Comparison of ENCODE assay signal across 8 cellular contexts in the genomic region with DNA sequence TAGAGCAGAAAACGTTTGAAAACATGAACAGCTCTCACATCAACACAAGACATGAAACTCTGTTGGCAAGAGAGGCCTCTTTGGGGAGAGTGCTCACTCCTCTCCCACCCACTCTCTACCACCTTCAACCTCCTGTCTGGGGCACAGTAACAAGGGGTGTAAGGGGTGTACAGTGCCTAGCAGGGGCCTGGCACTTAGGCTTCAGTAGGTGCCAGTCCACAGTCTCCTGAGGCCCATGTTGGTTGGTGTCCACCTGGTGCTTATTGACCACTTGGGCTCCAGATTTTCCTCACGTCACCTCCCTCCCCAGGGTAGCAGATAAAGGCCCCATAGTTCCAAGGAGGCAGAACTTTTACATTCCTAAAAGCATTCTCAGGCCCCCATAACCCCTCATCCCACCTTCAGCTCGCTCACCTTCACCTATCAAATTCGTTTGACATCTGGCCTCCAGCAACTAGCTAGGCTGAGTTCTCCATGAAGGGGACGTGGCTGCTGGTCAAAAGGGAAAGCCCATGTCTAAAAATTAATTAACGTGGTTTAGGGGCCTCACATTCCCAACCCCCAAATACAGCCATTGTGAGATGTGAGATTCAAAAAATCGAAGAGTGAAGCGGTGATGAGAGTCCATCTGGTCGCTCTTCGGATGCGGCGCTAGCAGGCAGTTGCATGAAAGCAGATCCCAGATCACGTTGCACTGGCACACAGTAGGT. TPM values are rescaled to one million over a fixed set of nuclear protein-coding genes. Genes with fewer than 3 reads are reported as not detected.
A peak's percentile ranks its signal among the peaks of the same experiment; 100 is the strongest.
DNase-seq lines count a peak whose midpoint lies in the region; ATAC-seq and TF ChIP-seq lines count a peak whose summit lies in the region.

No MANE protein-coding gene starts in this region.

- H3K4me3 ChIP-seq in SK-N-SH (ENCODE audit: low read depth in 2 of 2, low read length in 1 of 2): peak overlapping the region; percentile 67 to 78

- WGBS in SK-N-SH (ENCODE audit: low lambda C conversion rate): 64% methylated on average over 13 of the region's 13 CpGs

- H3K36me3 ChIP-seq in SK-N-SH (replicated peaks in 1 of 2; ENCODE audit: control insufficient read depth in 1 of 2, insufficient read depth in 2 of 2, low read length in 1 of 2): peaks cover 2 to 8% of the 10 kb centered on the region in 2 experiments

- TF ChIP-seq CTCF in SK-N-SH (IDR thresholded peaks at IDR 0.05): no peak

- no peaks in the 10 kb centered on the region for H3K9me2 ChIP-seq in SK-N-SH

- peaks cover 21% of the 10 kb centered on the region for H4K20me1 ChIP-seq in SK-N-SH (ENCODE audit: insufficient read depth)

- no peaks in the 10 kb centered on the region for H3K9me3 ChIP-seq in SK-N-SH

- peak overlapping the region; percentile 99 for H3K4me2 ChIP-seq in SK-N-SH

- H3K27ac ChIP-seq in SK-N-SH (ENCODE audit: low read depth in 2 of 2, low read length in 1 of 2) (peak overlapping the region; percentile 87 to 96; a peak in 2 of 4 replicates), substantia nigra (ENCODE audit: low read depth, low read length, poor library complexity, severe bottlenecking) (peak overlapping the region; percentile 89)

- H2AFZ ChIP-seq in SK-N-SH (ENCODE audit: low read depth): peak overlapping the region; percentile 91

- peaks cover 43% of the 10 kb centered on the region for H3K4me1 Mint-ChIP-seq in activated naive CD8-positive, alpha-beta T cell treated with anti-CD3 and anti-CD28 coated beads for 36 hours
- peaks cover 47 to 49% of the 10 kb centered on the region in 2 donors for H3K4me1 Mint-ChIP-seq in immature natural killer cell

- H3K36me3 Mint-ChIP-seq in activated naive CD8-positive, alpha-beta T cell treated with anti-CD3 and anti-CD28 coated beads for 36 hours: peaks cover 25% of the 10 kb centered on the region
- peaks cover 0 to 3% (median 0%) of the 10 kb centered on the region in 3 donors for H3K36me3 Mint-ChIP-seq in immature natural killer cell

- POLR2A ChIA-PET in SK-N-SH (lab: Yijun Ruan, JAX): interaction anchor here (0.9 kb wide), 1 partner anchor 31 kb away, joined by 3 read pairs; no protein-coding TSS in a partner anchor

- H3K9me3 Mint-ChIP-seq in activated naive CD8-positive, alpha-beta T cell treated with anti-CD3 and anti-CD28 coated beads for 36 hours: no peaks in the 10 kb centered on the region
- no peaks in the 10 kb centered on the region for H3K9me3 Mint-ChIP-seq in immature natural killer cell

- peak overlapping the region; percentile 98 for H3K9ac ChIP-seq in SK-N-SH

- no peak for ATAC-seq in SK-N-SH treated with all-trans-retinoic acid at 6 μM for 48 hours

- peaks cover 47% of the 10 kb centered on the region for H3K79me2 ChIP-seq in SK-N-SH (ENCODE audit: insufficient read depth)

- H3K27ac Mint-ChIP-seq in activated naive CD8-positive, alpha-beta T cell treated with anti-CD3 and anti-CD28 coated beads for 36 hours: peak overlapping the region; percentile 96
- peak overlapping the region; percentile 92 to 100 (median 96) for H3K27ac Mint-ChIP-seq in immature natural killer cell

- CTCF ChIA-PET in SK-N-SH (lab: Yijun Ruan, JAX): interaction anchor here (1.5 to 2.8 kb wide), 4 partner anchors 11 to 57 kb away, joined by 3 to 11 read pairs (median 7); no protein-coding TSS in a partner anchor

- peaks cover 22 to 34% of the 10 kb centered on the region in 2 experiments; a peak in 3 of 4 replicates for H3K4me1 ChIP-seq in SK-N-SH (ENCODE audit: control insufficient read depth in 1 of 2, insufficient read depth in 2 of 2, low read depth in 1 of 2, low read length in 1 of 2)

- H3K4me3 Mint-ChIP-seq in activated naive CD8-positive, alpha-beta T cell treated with anti-CD3 and anti-CD28 coated beads for 36 hours: peak overlapping the region; percentile 97
- peak overlapping the region; percentile 91 to 99 (median 94) for H3K4me3 Mint-ChIP-seq in immature natural killer cell

- peaks cover 23% of the 10 kb centered on the region for H3F3A ChIP-seq in SK-N-SH (replicated peaks; ENCODE audit: insufficient read depth)

- H3K27me3 Mint-ChIP-seq in activated naive CD8-positive, alpha-beta T cell treated with anti-CD3 and anti-CD28 coated beads for 36 hours: no peaks in the 10 kb centered on the region
- H3K27me3 Mint-ChIP-seq in immature natural killer cell (ENCODE audit: low read depth in 3 of 3): peaks cover 0 to 10% (median 6%) of the 10 kb centered on the region in 3 donors

- H3K27me3 ChIP-seq in SK-N-SH (ENCODE audit: insufficient read depth): no peaks in the 10 kb centered on the region

- no peak for TF ChIP-seq RAD21 in SK-N-SH (IDR thresholded peaks at IDR 0.05; ENCODE audit: low read length)

- DNase-seq in SK-N-SH: no peak
- no peak for DNase-seq in activated naive CD8-positive, alpha-beta T cell treated with anti-CD3 and anti-CD28 coated beads for 36 hours
- DNase-seq in immature natural killer cell: no peak
- no peak for DNase-seq in substantia nigra (lab: John Stamatoyannopoulos, UW)
- DNase-seq in HPDE6-E6E7 (ENCODE audit: extremely low spot score): no peak
- no peak for DNase-seq in ureter (ENCODE audit: low spot score)
- no peak for DNase-seq in NCI-H2081 treated with DMSO at 0.1 percent for 48 hours (lab: John Stamatoyannopoulos, UW)

- TF ChIP-seq EP300 in SK-N-SH (IDR thresholded peaks at IDR 0.05; ENCODE audit: borderline replicate concordance in 1 of 2, low read depth in 1 of 2, low read length in 1 of 2): no peak

TF ChIP-seq in SK-N-SH, 30 proteins besides CTCF, POLR2A, EP300 and RAD21 (continues in another document):
- TF ChIP-seq ZBTB33 (IDR thresholded peaks at IDR 0.05; ENCODE audit: borderline replicate concordance, low read depth) (no peak), FOXM1 (IDR thresholded peaks at IDR 0.05; ENCODE audit: low read depth) (no peak), SMC3 (IDR thresholded peaks at IDR 0.05; ENCODE audit: low read depth, low read length) (no peak), RXRA (IDR thresholded peaks at IDR 0.05; ENCODE audit: borderline replicate concordance, low read depth) (no peak), POLR2AphosphoS5 (IDR thresholded peaks at IDR 0.05; ENCODE audit: low read depth, low read length) (no peak)

TF ChIP-seq in SK-N-SH treated with all-trans-retinoic acid at 6 μM for 48 hours, 23 proteins besides CTCF, POLR2A, EP300 and RAD21 (continues in another document):
- no peak for TF ChIP-seq PATZ1 (CRISPR knock-in tag; IDR thresholded peaks at IDR 0.05; ENCODE audit: borderline replicate concordance)
- no peak for TF ChIP-seq ZNF565 (CRISPR knock-in tag; conservative IDR thresholded peaks at IDR 0.05; ENCODE audit: low read depth)
- no peak for TF ChIP-seq TSHZ2 (CRISPR knock-in tag; IDR thresholded peaks at IDR 0.05)
- no peak for TF ChIP-seq RARB (CRISPR knock-in tag; IDR thresholded peaks at IDR 0.05)
- TF ChIP-seq ZFP30 (CRISPR knock-in tag; IDR thresholded peaks at IDR 0.05): no peak
- TF ChIP-seq ZNF70 (CRISPR knock-in tag; IDR thresholded peaks at IDR 0.05): no peak

RNA-seq across cellular contexts. Expression of gene MED15, which starts 0.7 kb away (rescaled TPM):
- 36.0 and 45.1 TPM in 2 replicates for polyA plus RNA-seq in SK-N-SH (2012; rRNA removed)
- polyA plus RNA-seq in SK-N-SH (2012; cell fraction: cytosol; rRNA removed): 20.6 and 30.1 TPM in 2 replicates
- 186 and 205 TPM in 2 replicates for polyA plus RNA-seq in SK-N-SH (2012; cell fraction: nucleus; rRNA removed)
- total RNA-seq in activated naive CD8-positive, alpha-beta T cell treated with anti-CD3 and anti-CD28 coated beads for 36 hours: 10 to 100 TPM; 91.1 to 91.8 TPM
- 10 to 100 TPM; 12.1 to 91.3 (median 23.0) TPM for polyA plus RNA-seq in immature natural killer cell
- 119 TPM for total RNA-seq in ureter

RNA-seq across cellular contexts. Expression of gene KLHL22, which starts 11.1 kb away (rescaled TPM):
- polyA plus RNA-seq in SK-N-SH (2012; rRNA removed): 26.5 and 29.8 TPM in 2 replicates
- 9.3 and 17.3 TPM in 2 replicates for polyA plus RNA-seq in SK-N-SH (2012; cell fraction: cytosol; rRNA removed)
- polyA plus RNA-seq in SK-N-SH (2012; cell fraction: nucleus; rRNA removed): 56.9 and 66.8 TPM in 2 replicates
- 10 to 100 TPM; 11.2 to 12.3 TPM for total RNA-seq in activated naive CD8-positive, alpha-beta T cell treated with anti-CD3 and anti-CD28 coated beads for 36 hours
- 10 to 100 TPM; 12.8 to 26.3 (median 26.1) TPM for polyA plus RNA-seq in immature natural killer cell
- total RNA-seq in ureter: 26.2 TPM
